Comparison of ENCODE assay signal across 19 cellular contexts in the genomic region with DNA sequence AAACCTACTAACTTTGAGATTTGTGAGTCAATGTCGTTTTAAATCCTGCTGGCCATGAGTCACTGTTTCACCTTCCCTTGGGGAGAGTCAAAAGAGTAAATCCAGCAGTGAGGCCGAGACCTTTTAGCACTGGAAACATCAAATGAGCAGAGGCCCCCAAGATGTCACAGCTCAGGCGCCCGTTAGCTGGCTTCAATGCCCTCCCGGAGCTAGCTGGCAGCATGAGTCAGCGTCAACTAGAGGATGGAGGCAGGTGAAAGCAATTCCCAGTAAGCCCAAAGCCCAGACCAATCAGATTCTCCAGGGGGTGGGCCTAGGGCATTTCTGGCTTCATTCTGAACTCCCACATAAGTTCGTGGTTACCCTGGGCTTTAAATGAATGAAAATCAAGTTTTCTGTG.
DNase-seq lines count a peak whose midpoint lies in the region; ATAC-seq, FAIRE-seq and TF ChIP-seq lines count a peak whose summit lies in the region.
"Had no signal": no experiment of that assay in that cellular context is flagged by ENCODE, and none has a peak within 500 bp of the region (broad histone marks: within the 10 kb centered on the region; RNA-seq: fewer than 3 reads in every experiment).

No MANE protein-coding gene starts in this region.

- CTCF ChIA-PET in A549 (lab: Yijun Ruan, JAX) = interaction anchor here (1.0 to 2.0 kb wide), 3 partner anchors 8 to 442 kb away, joined by 3 to 11 read pairs (median 3); no protein-coding TSS in a partner anchor
- CTCF ChIA-PET in CD8-positive, alpha-beta T cell (lab: Charles Lee) = no interaction called here

- H3K4me3 Mint-ChIP-seq in CD8-positive, alpha-beta T cell = no peak overlapping the region
- H3K4me3 Mint-ChIP-seq: IgD-negative memory B cell; naive thymus-derived CD8-positive, alpha-beta T cell; T-helper 2 cell treated with Interferon-gamma antibody and Interleukin-4, amounts not matched to agents 5 μg/mL and 100 μg/mL, for 36 hours had no signal

- peak overlapping the region; percentile 67 for H3K4me2 ChIP-seq in A549

- no peak for FAIRE-seq in A549 (lab: Jason Lieb, UNC)
- FAIRE-seq: D721Med, endometrium had no signal

- peak in 1 of 2 experiments; percentile 32; a peak in 1 of 5 replicates for TF ChIP-seq EP300 in A549 (IDR thresholded peaks at IDR 0.05)

- H3K4me1 ChIP-seq in A549 = peaks cover 36% of the 10 kb centered on the region
- no peaks in the 10 kb centered on the region for H3K4me1 ChIP-seq in CD8-positive, alpha-beta T cell (ENCODE audit: insufficient read depth, low read length)
- H3K4me1 ChIP-seq: foreskin keratinocyte, lower lobe of right lung had no signal

- no peaks in the 10 kb centered on the region for H3K9me3 Mint-ChIP-seq in CD8-positive, alpha-beta T cell
- H3K9me3 Mint-ChIP-seq: T-helper 2 cell treated with Interferon-gamma antibody and Interleukin-4, amounts not matched to agents 5 μg/mL and 100 μg/mL, for 36 hours had no signal

- no peak for TF ChIP-seq CTCF in A549 (IDR thresholded peaks at IDR 0.05)
- no peak for TF ChIP-seq CTCF in CD8-positive, alpha-beta T cell (IDR thresholded peaks at IDR 0.05)

- ATAC-seq in A549 = peak; percentile 84 to 87
- no peak for ATAC-seq in HG02678 (IDR thresholded peaks at IDR 0.05; ENCODE audit: unreplicated experiment)
- ATAC-seq in CD8-positive, alpha-beta T cell = no peak
- ATAC-seq: foreskin keratinocyte; lower lobe of right lung; naive thymus-derived CD8-positive, alpha-beta T cell had no signal

- H3K27ac Mint-ChIP-seq in CD8-positive, alpha-beta T cell = no peak overlapping the region
- H3K27ac Mint-ChIP-seq: IgD-negative memory B cell; naive thymus-derived CD8-positive, alpha-beta T cell; T-helper 2 cell treated with Interferon-gamma antibody and Interleukin-4, amounts not matched to agents 5 μg/mL and 100 μg/mL, for 36 hours had no signal

- no peaks in the 10 kb centered on the region for H3K27me3 Mint-ChIP-seq in CD8-positive, alpha-beta T cell (ENCODE audit: low read depth)

- H3K27ac ChIP-seq in A549 = peak overlapping the region; percentile 72 to 77
- H3K27ac ChIP-seq in CD8-positive, alpha-beta T cell (ENCODE audit: low read depth, low read length) = no peak overlapping the region
- H3K27ac ChIP-seq: foreskin keratinocyte, lower lobe of right lung had no signal

- no peaks in the 10 kb centered on the region for H3K9me3 ChIP-seq in A549
- H3K9me3 ChIP-seq in CD8-positive, alpha-beta T cell (ENCODE audit: low read length) = no peaks in the 10 kb centered on the region
- H3K9me3 ChIP-seq: lower lobe of right lung had no signal

- no peaks in the 10 kb centered on the region for H3K4me1 Mint-ChIP-seq in CD8-positive, alpha-beta T cell (ENCODE audit: low read depth)
- H3K4me1 Mint-ChIP-seq: IgD-negative memory B cell; naive thymus-derived CD8-positive, alpha-beta T cell had no signal

- no peak for TF ChIP-seq POLR2A in A549 (IDR thresholded peaks at IDR 0.05; ENCODE audit: low read length)

- POLR2A ChIA-PET in A549 (lab: Yijun Ruan, JAX) = no interaction called here
- POLR2A ChIA-PET in CD8-positive, alpha-beta T cell (lab: Charles Lee) = no interaction called here

- H3K4me3 ChIP-seq in A549 = no peak overlapping the region
- H3K4me3 ChIP-seq in H7 (ENCODE audit: insufficient read depth, low read depth, low read length) = no peak overlapping the region
- H3K4me3 ChIP-seq in CD8-positive, alpha-beta T cell (ENCODE audit: low read depth, low read length) = no peak overlapping the region
- H3K4me3 ChIP-seq: lower lobe of right lung had no signal

- 13% methylated on average over 6 of the region's 7 CpGs for WGBS in A549 (ENCODE audit: missing lambda C conversion rate)

- TF ChIP-seq RAD21 in A549 (conservative IDR thresholded peaks at IDR 0.05 in 1 of 2, IDR thresholded peaks at IDR 0.05 in 1 of 2) = no peak

- intact Hi-C loops in CD8-positive, alpha-beta T cell (cut with DNase I, micrococcal nuclease) = no loop called here

- no peaks in the 10 kb centered on the region for H3K27me3 ChIP-seq in H7 (ENCODE audit: control insufficient read depth, insufficient read depth, low read length)
- no peaks in the 10 kb centered on the region for H3K27me3 ChIP-seq in CD8-positive, alpha-beta T cell (ENCODE audit: insufficient read depth, low read length)
- H3K27me3 ChIP-seq: foreskin keratinocyte had no signal

- no peaks in the 10 kb centered on the region for H3K36me3 Mint-ChIP-seq in CD8-positive, alpha-beta T cell
- H3K36me3 Mint-ChIP-seq: IgD-negative memory B cell; naive thymus-derived CD8-positive, alpha-beta T cell had no signal

- DNase-seq in A549 (ENCODE audit: low read depth in 1 of 2, low spot score in 1 of 2) (peak; percentile 24 to 66), H7 (peak; percentile 46), SW480 (ENCODE audit: low spot score) (peak; percentile 49), islet precursor cell (peak; percentile 67), UCSD-AML1 (lab: John Stamatoyannopoulos, UW; ENCODE audit: unreplicated experiment) (no peak), AML-193 (lab: John Stamatoyannopoulos, UW) (no peak)
- DNase-seq in CD8-positive, alpha-beta T cell = no peak
- DNase-seq: activated gamma-delta T cell; anterior cingulate cortex; foreskin keratinocyte; lower lobe of right lung; naive thymus-derived CD8-positive, alpha-beta T cell; NCI-H1092; SHP77 treated with DMSO at 0.1 percent for 48 hours had no signal

- no peaks in the 10 kb centered on the region for H3K36me3 ChIP-seq in H7 (replicated peaks; ENCODE audit: control insufficient read depth, insufficient read depth, low read length)
- no peaks in the 10 kb centered on the region for H3K36me3 ChIP-seq in CD8-positive, alpha-beta T cell (ENCODE audit: insufficient read depth, low read length)
- H3K36me3 ChIP-seq: lower lobe of right lung had no signal

TF ChIP-seq in A549, 52 proteins besides CTCF, POLR2A, EP300 and RAD21:
- TF ChIP-seq, protein P1, sequence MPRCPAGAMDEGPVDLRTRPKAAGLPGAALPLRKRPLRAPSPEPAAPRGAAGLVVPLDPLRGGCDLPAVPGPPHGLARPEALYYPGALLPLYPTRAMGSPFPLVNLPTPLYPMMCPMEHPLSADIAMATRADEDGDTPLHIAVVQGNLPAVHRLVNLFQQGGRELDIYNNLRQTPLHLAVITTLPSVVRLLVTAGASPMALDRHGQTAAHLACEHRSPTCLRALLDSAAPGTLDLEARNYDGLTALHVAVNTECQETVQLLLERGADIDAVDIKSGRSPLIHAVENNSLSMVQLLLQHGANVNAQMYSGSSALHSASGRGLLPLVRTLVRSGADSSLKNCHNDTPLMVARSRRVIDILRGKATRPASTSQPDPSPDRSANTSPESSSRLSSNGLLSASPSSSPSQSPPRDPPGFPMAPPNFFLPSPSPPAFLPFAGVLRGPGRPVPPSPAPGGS (IDR thresholded peaks at IDR 0.05) = no peak
- TF ChIP-seq, protein P2, sequence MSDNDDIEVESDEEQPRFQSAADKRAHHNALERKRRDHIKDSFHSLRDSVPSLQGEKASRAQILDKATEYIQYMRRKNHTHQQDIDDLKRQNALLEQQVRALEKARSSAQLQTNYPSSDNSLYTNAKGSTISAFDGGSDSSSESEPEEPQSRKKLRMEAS (IDR thresholded peaks at IDR 0.05) = peak; percentile 40; the same call in 1 of the 2 replicates
- TF ChIP-seq FOSL2 (IDR thresholded peaks at IDR 0.05) (0 out of 2 replicates have a peak, but pooled peaks have one; percentile 6), FOSL2 (CRISPR knock-in tag; IDR thresholded peaks at IDR 0.05) (peak; percentile 52; the same call in 1 of the 2 replicates), JUNB (IDR thresholded peaks at IDR 0.05) (0 out of 2 replicates have a peak, but pooled peaks have one; percentile 15)
- TF ChIP-seq, protein P3, sequence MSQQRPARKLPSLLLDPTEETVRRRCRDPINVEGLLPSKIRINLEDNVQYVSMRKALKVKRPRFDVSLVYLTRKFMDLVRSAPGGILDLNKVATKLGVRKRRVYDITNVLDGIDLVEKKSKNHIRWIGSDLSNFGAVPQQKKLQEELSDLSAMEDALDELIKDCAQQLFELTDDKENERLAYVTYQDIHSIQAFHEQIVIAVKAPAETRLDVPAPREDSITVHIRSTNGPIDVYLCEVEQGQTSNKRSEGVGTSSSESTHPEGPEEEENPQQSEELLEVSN (IDR thresholded peaks at IDR 0.05; ENCODE audit: borderline replicate concordance, low read depth) = 0 out of 2 replicates have a peak, but pooled peaks have one; percentile 35

Comparison
In these comparisons a context has a peak if more than half of its experiments do, and no peak if none do; other contexts are left out.
1. ATAC-seq: peak in A549 (2 of 2); none in HG02678 (single experiment) and CD8-positive, alpha-beta T cell (single experiment).
2. DNase-seq: peak in A549 (2 of 2), H7 (single experiment), SW480 (single experiment) and islet precursor cell (single experiment); none in CD8-positive, alpha-beta T cell (0 of 7), UCSD-AML1 (single experiment) and AML-193 (0 of 2).